ENCODE assay signal across 12 cellular contexts in genomic region chr17:81968396-81968745, GRCh38. TPM values are rescaled to one million over a fixed set of nuclear protein-coding genes. Genes with fewer than 3 reads are reported as not detected.
DNase-seq lines count a peak whose midpoint lies in the region; ATAC-seq, FAIRE-seq and TF ChIP-seq lines count a peak whose summit lies in the region.
"Had no signal": no experiment of that assay in that cellular context is flagged by ENCODE, and none has a peak within 500 bp of the region (broad histone marks: within the 10 kb centered on the region; RNA-seq: fewer than 3 reads in every experiment).

No MANE protein-coding gene starts in this region.

- H3K4me2 ChIP-seq in OCI-LY1 (ENCODE audit: low read length) = peak overlapping the region; percentile 49
- H3K4me2 ChIP-seq in H1 (ENCODE audit: insufficient read depth in 1 of 2, low read depth in 2 of 2, low read length in 2 of 2) = peak overlapping the region; percentile 8 to 58; a peak in 3 of 4 replicates

- H2BK5ac ChIP-seq in H1 (ENCODE audit: low read depth, low read length) = no peak overlapping the region

- no peak overlapping the region for H3K27ac ChIP-seq in OCI-LY1 (ENCODE audit: low read depth, low read length, poor library complexity, severe bottlenecking)
- H3K27ac ChIP-seq in H1 (ENCODE audit: low read depth, low read length) = no peak overlapping the region
- no peak overlapping the region for H3K27ac ChIP-seq in skeletal muscle tissue (ENCODE audit: low read depth, low read length)
- H3K27ac ChIP-seq: coronary artery had no signal

- no peak overlapping the region for H2BK15ac ChIP-seq in H1 (ENCODE audit: low read length)

- H3K36me3 ChIP-seq in OCI-LY1 (ENCODE audit: insufficient read depth, low read length) (no peaks in the 10 kb centered on the region), H1 (ENCODE audit: control insufficient read depth in 2 of 4, insufficient read depth in 4 of 4, low read length in 3 of 4) (no peaks in the 10 kb centered on the region), skeletal muscle tissue (ENCODE audit: control insufficient read depth in 3 of 3, insufficient read depth in 3 of 3, low read length in 3 of 3) (no peaks in the 10 kb centered on the region)

- H3K4me3 Mint-ChIP-seq in activated CD4-positive, alpha-beta T cell treated with anti-CD3 and anti-CD28 coated beads for 36 hours = peak overlapping the region; percentile 60

- no peaks in the 10 kb centered on the region for H3K9me3 Mint-ChIP-seq in activated CD4-positive, alpha-beta T cell treated with anti-CD3 and anti-CD28 coated beads for 36 hours (ENCODE audit: low read depth)

- H3K9ac ChIP-seq in OCI-LY1 (ENCODE audit: low read length) = no peak overlapping the region
- H3K9ac ChIP-seq in H1 (replicated peaks in 1 of 4; ENCODE audit: extremely low read depth in 1 of 4, low read depth in 3 of 4, low read length in 3 of 4) = no peak overlapping the region
- peak overlapping the region in 2 of 3 donors; percentile 14 to 69 for H3K9ac ChIP-seq in skeletal muscle tissue (ENCODE audit: low read depth in 1 of 3, low read length in 3 of 3)

- no peaks in the 10 kb centered on the region for H3K27me3 Mint-ChIP-seq in activated CD4-positive, alpha-beta T cell treated with anti-CD3 and anti-CD28 coated beads for 36 hours

- no peak overlapping the region for H3K14ac ChIP-seq in H1 (ENCODE audit: insufficient read length)

- no peak overlapping the region for H4K5ac ChIP-seq in H1 (ENCODE audit: insufficient read length, low read depth, low read length)

- 0 out of 2 replicates have a peak overlapping the region, but pooled peaks have one; percentile 35 for H2BK12ac ChIP-seq in H1 (ENCODE audit: low read depth, low read length)

- peaks cover 15% of the 10 kb centered on the region for H3K4me1 Mint-ChIP-seq in activated CD4-positive, alpha-beta T cell treated with anti-CD3 and anti-CD28 coated beads for 36 hours

- POLR2A ChIA-PET in activated CD4-positive, alpha-beta T cell treated with anti-CD3 and anti-CD28 coated beads for 36 hours (lab: Charles Lee) = interaction anchor here (0.6 to 1.0 kb wide), 3 partner anchors 8 to 599 kb away, joined by 3 to 4 read pairs (median 3); no protein-coding TSS in a partner anchor
- POLR2A ChIA-PET in H1 (lab: Charles Lee; ENCODE audit: partially characterized antibody) = interaction anchor here (0.9 to 4.1 kb wide), 6 partner anchors 9 to 45 kb away, joined by 3 to 20 read pairs (median 6); partner anchors contain the start of gene ASPSCR1

- no peak overlapping the region for H2BK120ac ChIP-seq in H1 (replicated peaks; ENCODE audit: low read depth, low read length)

- TF ChIP-seq CTCF in OCI-LY1 (IDR thresholded peaks at IDR 0.05; ENCODE audit: low read length) (no peak), H1 (IDR thresholded peaks at IDR 0.05; ENCODE audit: control extremely low read depth in 1 of 3, insufficient read depth in 1 of 3, low read depth in 1 of 3, low read length in 3 of 3) (no peak)

- no peak for ATAC-seq in activated CD4-positive, alpha-beta T cell treated with anti-CD3 and anti-CD28 coated beads for 36 hours

- H3K79me2 ChIP-seq in OCI-LY1 (ENCODE audit: insufficient read depth, low read length) (no peaks in the 10 kb centered on the region), H1 (ENCODE audit: control insufficient read depth in 1 of 2, insufficient read depth in 2 of 2, low read length in 2 of 2) (no peaks in the 10 kb centered on the region)

- no peak overlapping the region for H3K4ac ChIP-seq in H1 (replicated peaks; ENCODE audit: insufficient read length, low read depth, low read length)

- no peak for TF ChIP-seq EP300 in H1 (IDR thresholded peaks at IDR 0.05; ENCODE audit: borderline replicate concordance in 1 of 2, low read depth in 2 of 2, low read length in 2 of 2)

- no peaks in the 10 kb centered on the region for H3K9me2 ChIP-seq in OCI-LY1 (ENCODE audit: low read depth, low read length)

- no peak overlapping the region for H4K91ac ChIP-seq in H1 (replicated peaks; ENCODE audit: insufficient read length, low read length)

- FAIRE-seq in H1 (lab: Jason Lieb, UNC) = no peak
- FAIRE-seq: A204.1 had no signal

- no peak overlapping the region for H2BK20ac ChIP-seq in H1 (ENCODE audit: low read length)

- H3K23me2 ChIP-seq in H1 (ENCODE audit: low read depth, low read length) = no peaks in the 10 kb centered on the region

- no peak overlapping the region for H3K4me3 ChIP-seq in OCI-LY1 (ENCODE audit: low read depth, low read length, poor library complexity, severe bottlenecking)
- H3K4me3 ChIP-seq in H1 (ENCODE audit: extremely low read depth in 1 of 4, insufficient read depth in 2 of 4, low read depth in 3 of 4, low read length in 4 of 4) = peak overlapping the region in 1 of 4 experiments; percentile 40; a peak in 1 of 8 replicates
- H3K4me3 ChIP-seq in skeletal muscle tissue (ENCODE audit: low read length in 3 of 3) = peak overlapping the region in 1 of 3 donors; percentile 41

- intact Hi-C loops in activated CD4-positive, alpha-beta T cell treated with anti-CD3 and anti-CD28 coated beads for 36 hours (cut with DNase I, micrococcal nuclease) = loop anchor here (1.0 to 2.0 kb wide), 5 partner anchors 9 to 130 kb away; partner anchors contain the start of genes ASPSCR1 (in 2 of the 2), CENPX (in 1 of the 2), FASN (in 1 of the 2) and LRRC45 (in 1 of the 2)

- H3K4me1 ChIP-seq in OCI-LY1 (ENCODE audit: insufficient read depth, low read length, severe bottlenecking) (peaks cover 18% of the 10 kb centered on the region), H1 (replicated peaks in 1 of 4; ENCODE audit: control insufficient read depth in 3 of 4, insufficient read depth in 4 of 4, low read length in 3 of 4) (peaks cover 0 to 19% (median 16%) of the 10 kb centered on the region in 4 experiments; a peak in 6 of 7 replicates), skeletal muscle tissue (ENCODE audit: control insufficient read depth in 3 of 3, insufficient read depth in 3 of 3, low read length in 3 of 3) (peaks cover 15 to 22% (median 17%) of the 10 kb centered on the region in 3 donors)

- H2AFZ ChIP-seq in OCI-LY1 (ENCODE audit: low read length) (no peak overlapping the region), H1 (ENCODE audit: low read length) (no peak overlapping the region)

- no peak overlapping the region for H3K23ac ChIP-seq in H1 (ENCODE audit: insufficient read length)

- H4K20me1 ChIP-seq in OCI-LY1 (ENCODE audit: insufficient read depth, low read length) (no peaks in the 10 kb centered on the region), H1 (replicated peaks in 1 of 2; ENCODE audit: control insufficient read depth in 1 of 2, insufficient read depth in 2 of 2, low read length in 2 of 2) (peaks cover 0 to 3% of the 10 kb centered on the region in 2 experiments)

- CTCF ChIA-PET in activated CD4-positive, alpha-beta T cell treated with anti-CD3 and anti-CD28 coated beads for 36 hours (lab: Charles Lee) = interaction anchor here (0.9 to 1.4 kb wide), 2 partner anchors 9 to 68 kb away, joined by 3 read pairs; no protein-coding TSS in a partner anchor
- CTCF ChIA-PET in H1 (lab: Charles Lee; ENCODE audit: partially characterized antibody) = interaction anchor here (1.2 to 2.9 kb wide), 5 partner anchors 10 to 70 kb away, joined by 3 to 16 read pairs (median 3); partner anchors contain the start of gene DCXR

- H3K27me3 ChIP-seq in OCI-LY1 (ENCODE audit: insufficient read depth, low read length) = peaks cover 6% of the 10 kb centered on the region; the same call in 1 of the 2 replicates
- H3K27me3 ChIP-seq in H1 (replicated peaks in 1 of 4; ENCODE audit: control insufficient read depth in 3 of 4, extremely low read depth in 1 of 4, insufficient read depth in 3 of 4, low read length in 3 of 4) = peaks cover 0 to 36% (median 30%) of the 10 kb centered on the region in 4 experiments; a peak in 6 of 7 replicates
- H3K27me3 ChIP-seq in skeletal muscle tissue (ENCODE audit: control insufficient read depth in 3 of 3, insufficient read depth in 3 of 3, low read length in 3 of 3) = peaks cover 0 to 10% (median 7%) of the 10 kb centered on the region in 3 donors

- TF ChIP-seq POLR2A in H1 (IDR thresholded peaks at IDR 0.05; ENCODE audit: control extremely low read depth in 1 of 2, low read depth in 2 of 2, low read length in 2 of 2) = no peak

- H3K9me3 ChIP-seq in OCI-LY1 (ENCODE audit: low read length) (no peaks in the 10 kb centered on the region), H1 (ENCODE audit: insufficient read depth in 2 of 2, low read depth in 1 of 2, low read length in 1 of 2) (peaks cover under 1 to 1% of the 10 kb centered on the region in 2 experiments; a peak in 1 of 4 replicates), skeletal muscle tissue (ENCODE audit: control insufficient read depth in 3 of 3, low read length in 3 of 3) (no peaks in the 10 kb centered on the region)

- H3K79me1 ChIP-seq in H1 (ENCODE audit: low read depth, low read length) = no peaks in the 10 kb centered on the region

- H3K27ac Mint-ChIP-seq in activated CD4-positive, alpha-beta T cell treated with anti-CD3 and anti-CD28 coated beads for 36 hours = peak overlapping the region; percentile 88

- no peaks in the 10 kb centered on the region for H3K36me3 Mint-ChIP-seq in activated CD4-positive, alpha-beta T cell treated with anti-CD3 and anti-CD28 coated beads for 36 hours (ENCODE audit: low read depth)

- no peak overlapping the region for H4K8ac ChIP-seq in H1 (ENCODE audit: extremely low read depth, insufficient read depth, low read length)

- 76% methylated on average over 5 of the region's 7 CpGs; no CpG with 5 or more reads in 1 of the 2 experiments for WGBS in H1 (ENCODE audit: extremely low coverage in 1 of 2, insufficient coverage in 1 of 2, insufficient read length in 1 of 2, insufficient replicate concordance in 2 of 2, low coverage in 1 of 2, low lambda C conversion rate in 2 of 2, missing lambda C conversion rate in 1 of 2), 2 experiments

- no peak overlapping the region for H3K56ac ChIP-seq in H1 (replicated peaks; ENCODE audit: insufficient read length, low read depth, low read length)

- no peak overlapping the region for H2AK5ac ChIP-seq in H1 (ENCODE audit: low read depth, low read length)

- no peak overlapping the region for H3K18ac ChIP-seq in H1 (ENCODE audit: extremely low read depth, low read length)

- H3F3A ChIP-seq in OCI-LY1 (ENCODE audit: insufficient read depth, low read length) = no peaks in the 10 kb centered on the region

- no peak for TF ChIP-seq RAD21 in H1 (IDR thresholded peaks at IDR 0.05 in 1 of 2, conservative IDR thresholded peaks at IDR 0.05 in 1 of 2; ENCODE audit: low read depth in 2 of 2, low read length in 2 of 2)

- no peak for DNase-seq in activated CD4-positive, alpha-beta T cell treated with anti-CD3 and anti-CD28 coated beads for 36 hours
- DNase-seq in activated CD4-positive, alpha-beta T cell treated with anti-CD3 and anti-CD28 coated beads for 1 hour = no peak
- DNase-seq in H1 (ENCODE audit: low read depth in 1 of 2, low spot score in 2 of 2) = no peak
- no peak for DNase-seq in DMS53 (lab: John Stamatoyannopoulos, UW)
- DNase-seq in putamen (ENCODE audit: low spot score) = no peak
- no peak for DNase-seq in amniotic stem cell (lab: John Stamatoyannopoulos, UW)
- DNase-seq: SW 1271 had no signal

RNA-seq across cellular contexts. Expression of gene NOTUM, which starts 7.4 kb away (rescaled TPM):
- total RNA-seq in activated CD4-positive, alpha-beta T cell treated with anti-CD3 and anti-CD28 coated beads for 36 hours = under 1 TPM; 0.87 to 0.97 TPM
- total RNA-seq in H1 (2021; fragmentation: NEBNext Ultra II Directional; extraction: Animal tissue kit (Norgen Biotek cat#: 25700)) = 0.76 and 1.1 TPM in 2 replicates
- 0.45 and 1.1 TPM in 2 replicates for polyA plus RNA-seq in H1 (2011; rRNA removed)
- polyA plus RNA-seq in H1 (2011; cell fraction: cytosol; rRNA removed) = 0.80 TPM
- polyA plus RNA-seq in H1 (2011; cell fraction: nucleus; rRNA removed) = 1.4 TPM
- polyA plus RNA-seq in H1 (2012, experiment 1 of 2) = 0.34 to 0.56 TPM (median 0.48 TPM) in 3 of 4 replicates, not detected in the other
- polyA plus RNA-seq in H1 (2012, experiment 2 of 2) = 0.30 TPM
- polyA plus RNA-seq in H1 (2013, experiment 1 of 2) = 0.63 TPM
- 0.46 TPM for polyA plus RNA-seq in H1 (2013, experiment 2 of 2)
- 0.25 TPM in 1 of 2 replicates, not detected in the other for polyA minus RNA-seq in H1 (2011; rRNA and poly(A)+ RNA removed)
- polyA minus RNA-seq in H1 (2011; cell fraction: cytosol; rRNA and poly(A)+ RNA removed) = not detected
- polyA minus RNA-seq in H1 (2011; cell fraction: nucleus; rRNA and poly(A)+ RNA removed) = 1.00 TPM
- 0.52 TPM for total RNA-seq in skeletal muscle tissue

RNA-seq across cellular contexts. Expression of gene ASPSCR1, which starts 9.1 kb away (rescaled TPM):
- total RNA-seq in activated CD4-positive, alpha-beta T cell treated with anti-CD3 and anti-CD28 coated beads for 36 hours = 10 to 100 TPM; 23.3 to 26.5 TPM
- 41.8 and 43.7 TPM in 2 replicates for total RNA-seq in H1 (2021; fragmentation: NEBNext Ultra II Directional; extraction: Animal tissue kit (Norgen Biotek cat#: 25700))
- 33.3 and 54.6 TPM in 2 replicates for polyA plus RNA-seq in H1 (2011; rRNA removed)
- 43.7 TPM for polyA plus RNA-seq in H1 (2011; cell fraction: cytosol; rRNA removed)
- 133 TPM for polyA plus RNA-seq in H1 (2011; cell fraction: nucleus; rRNA removed)
- polyA plus RNA-seq in H1 (2012, experiment 1 of 2) = 24.0 to 39.4 TPM (median 37.1 TPM) in 4 replicates
- 26.0 TPM for polyA plus RNA-seq in H1 (2012, experiment 2 of 2)
- 30.1 TPM for polyA plus RNA-seq in H1 (2013, experiment 1 of 2)
- 24.4 TPM for polyA plus RNA-seq in H1 (2013, experiment 2 of 2)
- 8.9 and 13.5 TPM in 2 replicates for polyA minus RNA-seq in H1 (2011; rRNA and poly(A)+ RNA removed)
- polyA minus RNA-seq in H1 (2011; cell fraction: cytosol; rRNA and poly(A)+ RNA removed) = 40.8 TPM
- polyA minus RNA-seq in H1 (2011; cell fraction: nucleus; rRNA and poly(A)+ RNA removed) = 50.0 TPM
- total RNA-seq in skeletal muscle tissue = 18.8 TPM

RNA-seq across cellular contexts. Expression of gene MYADML2, which starts 21.3 kb away (rescaled TPM):
- not detected for total RNA-seq in activated CD4-positive, alpha-beta T cell treated with anti-CD3 and anti-CD28 coated beads for 36 hours
- 0.17 and 0.26 TPM in 2 replicates for total RNA-seq in H1 (2021; fragmentation: NEBNext Ultra II Directional; extraction: Animal tissue kit (Norgen Biotek cat#: 25700))
- 0.47 TPM in 2 replicates for polyA plus RNA-seq in H1 (2011; rRNA removed)
- polyA plus RNA-seq in H1 (2011; cell fraction: cytosol; rRNA removed) = 0.45 TPM
- polyA plus RNA-seq in H1 (2011; cell fraction: nucleus; rRNA removed) = 0.39 TPM
- polyA plus RNA-seq in H1 (2012, experiment 1 of 2) = 0.34 to 0.50 TPM (median 0.41 TPM) in 3 of 4 replicates, not detected in the other
- polyA plus RNA-seq in H1 (2012, experiment 2 of 2) = 0.26 TPM
- 0.10 TPM for polyA plus RNA-seq in H1 (2013, experiment 1 of 2)
- 0.11 TPM for polyA plus RNA-seq in H1 (2013, experiment 2 of 2)
- polyA minus RNA-seq in H1 (2011; rRNA and poly(A)+ RNA removed) = 0.16 and 0.29 TPM in 2 replicates
- 0.44 TPM for polyA minus RNA-seq in H1 (2011; cell fraction: cytosol; rRNA and poly(A)+ RNA removed)
- 0.40 TPM for polyA minus RNA-seq in H1 (2011; cell fraction: nucleus; rRNA and poly(A)+ RNA removed)
- total RNA-seq in skeletal muscle tissue = 16.7 TPM
- total RNA-seq: G401 had no signal

RNA-seq across cellular contexts. Expression of gene PYCR1, which starts 31.3 kb away (rescaled TPM):
- total RNA-seq in activated CD4-positive, alpha-beta T cell treated with anti-CD3 and anti-CD28 coated beads for 36 hours = 100 to 1,000 TPM; 110 to 134 TPM
- total RNA-seq in H1 (2021; fragmentation: NEBNext Ultra II Directional; extraction: Animal tissue kit (Norgen Biotek cat#: 25700)) = 127 and 145 TPM in 2 replicates
- 213 and 284 TPM in 2 replicates for polyA plus RNA-seq in H1 (2011; rRNA removed)
- 241 TPM for polyA plus RNA-seq in H1 (2011; cell fraction: cytosol; rRNA removed)
- 213 TPM for polyA plus RNA-seq in H1 (2011; cell fraction: nucleus; rRNA removed)
- polyA plus RNA-seq in H1 (2012, experiment 1 of 2) = 105 to 176 TPM (median 162 TPM) in 4 replicates
- polyA plus RNA-seq in H1 (2012, experiment 2 of 2) = 176 TPM
- 94.5 TPM for polyA plus RNA-seq in H1 (2013, experiment 1 of 2)
- 95.9 TPM for polyA plus RNA-seq in H1 (2013, experiment 2 of 2)
- 144 and 159 TPM in 2 replicates for polyA minus RNA-seq in H1 (2011; rRNA and poly(A)+ RNA removed)
- 72.7 TPM for polyA minus RNA-seq in H1 (2011; cell fraction: cytosol; rRNA and poly(A)+ RNA removed)
- polyA minus RNA-seq in H1 (2011; cell fraction: nucleus; rRNA and poly(A)+ RNA removed) = 51.5 TPM
- total RNA-seq in skeletal muscle tissue = 43.8 TPM

RNA-seq across cellular contexts. Expression of gene MAFG, which starts 40.8 kb away (rescaled TPM):
- total RNA-seq in activated CD4-positive, alpha-beta T cell treated with anti-CD3 and anti-CD28 coated beads for 36 hours = 10 to 100 TPM; 15.3 to 18.3 TPM
- total RNA-seq in H1 (2021; fragmentation: NEBNext Ultra II Directional; extraction: Animal tissue kit (Norgen Biotek cat#: 25700)) = 26.9 and 27.7 TPM in 2 replicates
- polyA plus RNA-seq in H1 (2011; rRNA removed) = 25.5 and 36.9 TPM in 2 replicates
- polyA plus RNA-seq in H1 (2011; cell fraction: cytosol; rRNA removed) = 22.0 TPM
- 71.6 TPM for polyA plus RNA-seq in H1 (2011; cell fraction: nucleus; rRNA removed)
- polyA plus RNA-seq in H1 (2012, experiment 1 of 2) = 25.0 to 30.3 TPM (median 27.4 TPM) in 4 replicates
- polyA plus RNA-seq in H1 (2012, experiment 2 of 2) = 24.6 TPM
- polyA plus RNA-seq in H1 (2013, experiment 1 of 2) = 26.0 TPM
- polyA plus RNA-seq in H1 (2013, experiment 2 of 2) = 25.6 TPM
- polyA minus RNA-seq in H1 (2011; rRNA and poly(A)+ RNA removed) = 13.0 and 13.1 TPM in 2 replicates
- 7.5 TPM for polyA minus RNA-seq in H1 (2011; cell fraction: cytosol; rRNA and poly(A)+ RNA removed)
- polyA minus RNA-seq in H1 (2011; cell fraction: nucleus; rRNA and poly(A)+ RNA removed) = 13.1 TPM
- total RNA-seq in skeletal muscle tissue = 8.9 TPM

Comparison
In these comparisons a context has a peak if more than half of its experiments do, and no peak if none do; other contexts are left out.
1. H3K9ac ChIP-seq: peak in skeletal muscle tissue (2 of 3); none in OCI-LY1 (single experiment) and H1 (0 of 4).
2. RNA of gene MYADML2, which starts 21.3 kb away (total RNA-seq): 16.7 TPM in skeletal muscle tissue (single experiment); 0.17 to 0.26 TPM in H1 and not detected in activated CD4-positive, alpha-beta T cell treated with anti-CD3 and anti-CD28 coated beads for 36 hours; every median in the first group is over 10 times any median in the second.